1 cellular context compared by ENCODE assay signal in the genomic region with DNA sequence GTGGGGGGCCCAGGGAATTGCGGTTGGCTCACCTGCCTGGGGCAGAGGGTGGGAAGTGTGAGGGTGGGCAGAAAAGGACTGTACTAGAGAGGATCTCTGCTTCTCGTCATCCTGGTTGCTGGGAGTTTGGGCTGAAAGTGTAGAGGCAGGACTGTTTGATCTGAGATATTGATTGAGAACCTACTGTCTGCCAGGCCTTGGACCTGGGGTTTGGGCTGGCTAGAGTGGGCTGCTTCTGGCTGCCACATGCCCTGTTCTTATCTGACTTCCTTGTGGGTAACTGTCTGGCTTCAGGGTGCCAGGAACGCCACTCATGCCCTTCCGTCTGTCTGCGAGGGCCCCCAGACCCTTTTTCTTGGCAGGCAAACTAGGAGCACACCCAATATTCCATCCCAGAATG.
TF ChIP-seq lines count a peak whose summit lies in the region.

No MANE protein-coding gene starts in this region.

TF ChIP-seq in SK-N-SH treated with all-trans-retinoic acid at 6 μM for 48 hours, 23 proteins besides CTCF, POLR2A, EP300 and RAD21 (continued from another document):
- TF ChIP-seq, protein P1, sequence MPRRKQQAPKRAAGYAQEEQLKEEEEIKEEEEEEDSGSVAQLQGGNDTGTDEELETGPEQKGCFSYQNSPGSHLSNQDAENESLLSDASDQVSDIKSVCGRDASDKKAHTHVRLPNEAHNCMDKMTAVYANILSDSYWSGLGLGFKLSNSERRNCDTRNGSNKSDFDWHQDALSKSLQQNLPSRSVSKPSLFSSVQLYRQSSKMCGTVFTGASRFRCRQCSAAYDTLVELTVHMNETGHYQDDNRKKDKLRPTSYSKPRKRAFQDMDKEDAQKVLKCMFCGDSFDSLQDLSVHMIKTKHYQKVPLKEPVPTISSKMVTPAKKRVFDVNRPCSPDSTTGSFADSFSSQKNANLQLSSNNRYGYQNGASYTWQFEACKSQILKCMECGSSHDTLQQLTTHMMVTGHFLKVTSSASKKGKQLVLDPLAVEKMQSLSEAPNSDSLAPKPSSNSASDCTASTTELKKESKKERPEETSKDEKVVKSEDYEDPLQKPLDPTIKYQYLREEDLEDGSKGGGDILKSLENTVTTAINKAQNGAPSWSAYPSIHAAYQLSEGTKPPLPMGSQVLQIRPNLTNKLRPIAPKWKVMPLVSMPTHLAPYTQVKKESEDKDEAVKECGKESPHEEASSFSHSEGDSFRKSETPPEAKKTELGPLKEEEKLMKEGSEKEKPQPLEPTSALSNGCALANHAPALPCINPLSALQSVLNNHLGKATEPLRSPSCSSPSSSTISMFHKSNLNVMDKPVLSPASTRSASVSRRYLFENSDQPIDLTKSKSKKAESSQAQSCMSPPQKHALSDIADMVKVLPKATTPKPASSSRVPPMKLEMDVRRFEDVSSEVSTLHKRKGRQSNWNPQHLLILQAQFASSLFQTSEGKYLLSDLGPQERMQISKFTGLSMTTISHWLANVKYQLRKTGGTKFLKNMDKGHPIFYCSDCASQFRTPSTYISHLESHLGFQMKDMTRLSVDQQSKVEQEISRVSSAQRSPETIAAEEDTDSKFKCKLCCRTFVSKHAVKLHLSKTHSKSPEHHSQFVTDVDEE (CRISPR knock-in tag; IDR thresholded peaks at IDR 0.05): no peak
